Comparison of ENCODE assay signal across 9 cellular contexts in genomic region chr3:189272500-189273119, GRCh38.
DNase-seq lines count a peak whose midpoint lies in the region; ATAC-seq and TF ChIP-seq lines count a peak whose summit lies in the region.
"Had no signal": no experiment of that assay in that cellular context is flagged by ENCODE, and none has a peak within 500 bp of the region (broad histone marks: within the 10 kb centered on the region; RNA-seq: fewer than 3 reads in every experiment).

No MANE protein-coding gene starts in this region.

- no peak overlapping the region for H3K4me3 Mint-ChIP-seq in T-helper 1 cell treated with Interleukin-12 subunit alpha and Interleukin-12 subunit beta and Interleukin-4 antibody, amounts not matched to agents 30 μg/mL and 1 μg/mL, for 36 hours
- H3K4me3 Mint-ChIP-seq in mesothelial cell of epicardium = no peak overlapping the region

- no peak overlapping the region for H3K27ac ChIP-seq in testis

- no peaks in the 10 kb centered on the region for H3K9me3 ChIP-seq in testis

- H3K27me3 ChIP-seq in testis = no peaks in the 10 kb centered on the region

- DNase-seq in GM12865 (ENCODE audit: low read depth) (peak; percentile 30), Kasumi-1 (lab: John Stamatoyannopoulos, UW) (peak; percentile 61 to 83), mesothelial cell of epicardium (ENCODE audit: low spot score in 2 of 2, unreplicated experiment in 2 of 2) (no peak), testis (no peak), EL (no peak)
- DNase-seq: KG1 had no signal

- H3K4me3 ChIP-seq in GM12865 (ENCODE audit: low read depth, low read length) = no peak overlapping the region
- H3K4me3 ChIP-seq in testis = no peak overlapping the region

- 74 to 85% methylated on average over 4 of the region's 4 CpGs for WGBS in testis, 2 donors

- H3K27me3 Mint-ChIP-seq in T-helper 1 cell treated with Interleukin-12 subunit alpha and Interleukin-12 subunit beta and Interleukin-4 antibody, amounts not matched to agents 30 μg/mL and 1 μg/mL, for 36 hours (ENCODE audit: low read depth) = peaks cover 2% of the 10 kb centered on the region
- no peaks in the 10 kb centered on the region for H3K27me3 Mint-ChIP-seq in mesothelial cell of epicardium (ENCODE audit: low read depth)

- H3K4me1 Mint-ChIP-seq in T-helper 1 cell treated with Interleukin-12 subunit alpha and Interleukin-12 subunit beta and Interleukin-4 antibody, amounts not matched to agents 30 μg/mL and 1 μg/mL, for 36 hours (ENCODE audit: low read depth) = peaks cover 20% of the 10 kb centered on the region
- peaks cover 36% of the 10 kb centered on the region for H3K4me1 Mint-ChIP-seq in mesothelial cell of epicardium

- peak overlapping the region; percentile 8 for H3K27ac Mint-ChIP-seq in T-helper 1 cell treated with Interleukin-12 subunit alpha and Interleukin-12 subunit beta and Interleukin-4 antibody, amounts not matched to agents 30 μg/mL and 1 μg/mL, for 36 hours
- no peak overlapping the region for H3K27ac Mint-ChIP-seq in mesothelial cell of epicardium

- H3K36me3 Mint-ChIP-seq in T-helper 1 cell treated with Interleukin-12 subunit alpha and Interleukin-12 subunit beta and Interleukin-4 antibody, amounts not matched to agents 30 μg/mL and 1 μg/mL, for 36 hours (ENCODE audit: low read depth) = peaks cover 5% of the 10 kb centered on the region
- H3K36me3 Mint-ChIP-seq in mesothelial cell of epicardium = no peaks in the 10 kb centered on the region

- peaks cover 9% of the 10 kb centered on the region for H3K9me3 Mint-ChIP-seq in T-helper 1 cell treated with Interleukin-12 subunit alpha and Interleukin-12 subunit beta and Interleukin-4 antibody, amounts not matched to agents 30 μg/mL and 1 μg/mL, for 36 hours
- H3K9me3 Mint-ChIP-seq in mesothelial cell of epicardium = no peaks in the 10 kb centered on the region

- ATAC-seq in GM21515 (IDR thresholded peaks at IDR 0.05; ENCODE audit: unreplicated experiment) (no peak), HG03045 (IDR thresholded peaks at IDR 0.05; ENCODE audit: unreplicated experiment) (no peak)

- TF ChIP-seq POLR2A in testis (IDR thresholded peaks at IDR 0.05) = no peak

- H3K36me3 ChIP-seq in testis (ENCODE audit: low read depth, missing control alignments) = no peaks in the 10 kb centered on the region

- TF ChIP-seq CTCF in GM12865 (IDR thresholded peaks at IDR 0.05; ENCODE audit: insufficient read depth, low read depth, low read length, missing control alignments) (peak; percentile 36), mesothelial cell of epicardium (IDR thresholded peaks at IDR 0.05; ENCODE audit: unreplicated experiment) (peak; percentile 42), testis (IDR thresholded peaks at IDR 0.05) (no peak)

- intact Hi-C loops in testis (cut with DNase I; ENCODE audit: low total_unique reads) = no loop called here

- no peaks in the 10 kb centered on the region for H3K4me1 ChIP-seq in testis

Comparison
In these comparisons a context has a peak if more than half of its experiments do, and no peak if none do; other contexts are left out.
1. DNase-seq: peak in GM12865 (single experiment) and Kasumi-1 (2 of 2); none in mesothelial cell of epicardium (0 of 2), testis (single experiment) and EL (single experiment).
2. CTCF ChIP-seq: peak in GM12865 (single experiment) and mesothelial cell of epicardium (single experiment); none in testis (0 of 3).